8 cellular contexts compared by ENCODE assay signal in genomic region chr7:118214051-118214832, GRCh38. TPM values are rescaled to one million over a fixed set of nuclear protein-coding genes. Genes with fewer than 3 reads are reported as not detected.
A peak's percentile ranks its signal among the peaks of the same experiment; 100 is the strongest.
DNase-seq lines count a peak whose midpoint lies in the region; ATAC-seq and TF ChIP-seq lines count a peak whose summit lies in the region.

No MANE protein-coding gene starts in this region.

- H3K9me3 ChIP-seq in esophagus muscularis mucosa: no peaks in the 10 kb centered on the region

- ATAC-seq in GM18861 (IDR thresholded peaks at IDR 0.05; ENCODE audit: unreplicated experiment): peak; percentile 96
- peak; percentile 92 for ATAC-seq in HG03066 (IDR thresholded peaks at IDR 0.05; ENCODE audit: low read depth, unreplicated experiment)

- H3K4me1 ChIP-seq in ACC112 (ENCODE audit: control insufficient read depth, insufficient read depth, low read length, unreplicated experiment) (no peaks in the 10 kb centered on the region), esophagus muscularis mucosa (peaks cover 0 to 15% (median 11%) of the 10 kb centered on the region in 4 donors)

- H3K27ac ChIP-seq in ACC112 (ENCODE audit: low read depth, low read length) (no peak overlapping the region; the same call in 1 of the 2 replicates), esophagus muscularis mucosa (replicated peaks in 1 of 4) (peak overlapping the region; percentile 50 to 68 (median 64)), substantia nigra (ENCODE audit: low read depth, low read length, poor library complexity, severe bottlenecking) (no peak overlapping the region)

- DNase-seq in NCI-H748 treated with DMSO at 0.1 percent for 48 hours (lab: John Stamatoyannopoulos, UW): peak; percentile 80
- peak; percentile 67 for DNase-seq in activated T-cell treated with anti-CD3 and anti-CD28 coated beads for 1 hour (ENCODE audit: low read depth)
- DNase-seq in esophagus muscularis mucosa (ENCODE audit: extremely low spot score): no peak
- peak; percentile 4 to 88 (median 64) for DNase-seq in nucleus accumbens (lab: John Stamatoyannopoulos, UW)
- DNase-seq in substantia nigra (lab: John Stamatoyannopoulos, UW): peak in 48 of 49 donors; percentile 8 to 82 (median 46)

- no peak for TF ChIP-seq POLR2A in esophagus muscularis mucosa (IDR thresholded peaks at IDR 0.05; ENCODE audit: low read depth)

- H3K27me3 ChIP-seq in ACC112 (ENCODE audit: insufficient read depth, low read length) (no peaks in the 10 kb centered on the region), esophagus muscularis mucosa (no peaks in the 10 kb centered on the region)

- no peak for TF ChIP-seq EP300 in esophagus muscularis mucosa (IDR thresholded peaks at IDR 0.05)

- H3K36me3 ChIP-seq in ACC112 (ENCODE audit: insufficient read depth, low read length) (no peaks in the 10 kb centered on the region), esophagus muscularis mucosa (no peaks in the 10 kb centered on the region)

- TF ChIP-seq CTCF in esophagus muscularis mucosa (IDR thresholded peaks at IDR 0.05): no peak

- peak overlapping the region; percentile 93 for H3K4me3 ChIP-seq in ACC112 (ENCODE audit: low read depth, low read length)
- H3K4me3 ChIP-seq in esophagus muscularis mucosa: peak overlapping the region; percentile 56 to 74 (median 62)

- no peaks in the 10 kb centered on the region for H3K79me2 ChIP-seq in ACC112 (ENCODE audit: control insufficient read depth, insufficient read depth, low read length, unreplicated experiment)

- intact Hi-C loops in esophagus muscularis mucosa (cut with DNase I): no loop called here

- peak overlapping the region; percentile 88 for H2AFZ ChIP-seq in ACC112 (ENCODE audit: low read length, unreplicated experiment)

- 17% methylated on average over 40 of the region's 49 CpGs for WGBS in esophagus muscularis mucosa

RNA-seq across cellular contexts. Expression of gene ANKRD7, which starts 10.3 kb away (rescaled TPM):
- total RNA-seq in esophagus muscularis mucosa: 1 to 10 TPM in 1 of 4 donors, under 1 TPM in 3; 0.57 to 1.2 (median 0.90) TPM

RNA-seq across cellular contexts. Expression of gene LSM8, which starts 30.3 kb away (rescaled TPM):
- 10 to 100 TPM; 22.1 to 28.1 (median 26.3) TPM for total RNA-seq in esophagus muscularis mucosa

Comparison
In these comparisons a context has a peak if more than half of its experiments do, and no peak if none do; other contexts are left out.
1. H3K27ac ChIP-seq: peak in esophagus muscularis mucosa (4 of 4); none in ACC112 (single experiment) and substantia nigra (single experiment).